Comparison of ENCODE assay signal across 17 cellular contexts in genomic region chr1:244027491-244027890, GRCh38.
"Had no signal": no experiment of that assay in that cellular context is flagged by ENCODE, and none has a peak within 500 bp of the region (broad histone marks: within the 10 kb centered on the region; RNA-seq: fewer than 3 reads in every experiment).

No MANE protein-coding gene starts in this region.

- H3K36me3 ChIP-seq: SJSA1 had no signal

- H3K4me1 ChIP-seq: SJSA1 had no signal

- H3K27ac ChIP-seq: SJSA1, SK-N-MC had no signal

- H3K9me3 ChIP-seq: SJSA1 had no signal

- H3K4me3 ChIP-seq: SJSA1, SK-N-MC had no signal

- DNase-seq: KBM-7, MV-4-11, NCI-H1048, NCI-H1105, NCI-H1417, NCI-H1436 treated with DMSO at 0.1 percent for 48 hours, NCI-H187, NCI-H2029 treated with DMSO at 0.1 percent for 48 hours, NCI-H2171 treated with DMSO at 0.1 percent for 48 hours, NCI-H226, NCI-H446, NCI-H510A treated with DMSO at 0.1 percent for 48 hours, Right ventricle myocardium superior, RPMI8226, SIG-M5 had no signal

- H3K27me3 ChIP-seq: SJSA1 had no signal
